In the genomic region with DNA sequence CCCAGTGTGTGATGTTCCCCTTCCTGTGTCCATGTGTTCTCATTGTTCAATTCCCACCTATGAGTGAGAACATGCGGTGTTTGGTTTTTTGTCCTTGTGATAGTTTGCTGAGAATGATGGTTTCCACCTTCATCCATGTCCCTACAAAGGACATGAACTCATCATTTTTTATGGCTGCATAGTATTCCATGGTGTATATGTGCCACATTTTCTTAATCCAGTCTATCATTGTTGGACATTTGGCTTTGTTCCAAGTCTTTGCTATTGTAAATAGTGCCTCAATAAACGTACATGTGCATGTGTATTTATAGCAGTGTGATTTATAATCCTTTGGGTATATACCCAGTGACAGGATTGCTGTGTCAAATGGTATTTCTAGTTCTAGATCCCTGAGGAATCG, we compare ENCODE assay signal across 1 cellular context. TPM values are rescaled to one million over a fixed set of nuclear protein-coding genes. Genes with fewer than 3 reads are reported as not detected.
"Had no signal": no experiment of that assay in that cellular context is flagged by ENCODE, and none has a peak within 500 bp of the region (broad histone marks: within the 10 kb centered on the region; RNA-seq: fewer than 3 reads in every experiment).

No MANE protein-coding gene starts in this region.

RNA-seq across cellular contexts. Expression of a gene that starts 7.0 kb away (rescaled TPM):
- total RNA-seq: GM12878 had no signal
- polyA plus RNA-seq: GM12878 had no signal
